Comparison of ENCODE assay signal across 25 cellular contexts in genomic region chr12:30896461-30896860, GRCh38. TPM values are rescaled to one million over a fixed set of nuclear protein-coding genes. Genes with fewer than 3 reads are reported as not detected.
DNase-seq lines count a peak whose midpoint lies in the region; ATAC-seq, FAIRE-seq and TF ChIP-seq lines count a peak whose summit lies in the region.
"Had no signal": no experiment of that assay in that cellular context is flagged by ENCODE, and none has a peak within 500 bp of the region (broad histone marks: within the 10 kb centered on the region; RNA-seq: fewer than 3 reads in every experiment).

No MANE protein-coding gene starts in this region.

- no peak overlapping the region for H3K14ac ChIP-seq in IMR-90 (replicated peaks; ENCODE audit: low read depth, low read length)

- no peak overlapping the region for H4K5ac ChIP-seq in IMR-90 (ENCODE audit: low read depth, low read length)

- intact Hi-C loops in IMR-90 (cut with micrococcal nuclease), result no loop called here

- no peak for FAIRE-seq in GM12891 (lab: Jason Lieb, UNC)
- FAIRE-seq: endothelial cell of umbilical vein, keratinocyte had no signal

- TF ChIP-seq CTCF in IMR-90 (conservative IDR thresholded peaks at IDR 0.05; ENCODE audit: low read depth, low read length), result no peak

- dilution Hi-C loops in IMR-90 (cut with HindIII; ENCODE audit: low sequenced_read_pairs, unreplicated experiment), result no loop called here

- H4K91ac ChIP-seq in IMR-90 (ENCODE audit: insufficient read depth, low read depth, low read length), result no peak overlapping the region

- no peak overlapping the region for H2AK5ac ChIP-seq in IMR-90 (ENCODE audit: low read depth, low read length)

- H3K4ac ChIP-seq in IMR-90 (ENCODE audit: low read depth, low read length), result no peak overlapping the region

- no peak overlapping the region for H3K9ac ChIP-seq in IMR-90 (ENCODE audit: low read depth, low read length)

- TF ChIP-seq POLR2A in IMR-90 (IDR thresholded peaks at IDR 0.05; ENCODE audit: low read depth, low read length) (no peak), GM12891 (IDR thresholded peaks at IDR 0.05; ENCODE audit: low read depth, low read length) (no peak)

- H2BK20ac ChIP-seq in IMR-90 (ENCODE audit: low read depth, low read length), result no peak overlapping the region

- CTCF ChIA-PET in IMR-90 (lab: Yijun Ruan, JAX), result no interaction called here

- no peaks in the 10 kb centered on the region for H4K20me1 ChIP-seq in IMR-90 (ENCODE audit: insufficient read depth, low read length)

- H2BK120ac ChIP-seq in IMR-90 (ENCODE audit: low read depth, low read length), result no peak overlapping the region

- no peak overlapping the region for H2BK5ac ChIP-seq in IMR-90 (ENCODE audit: low read depth, low read length, poor library complexity, severe bottlenecking)

- H3K36me3 ChIP-seq in IMR-90 (ENCODE audit: control insufficient read depth, insufficient read depth, low read length), result no peaks in the 10 kb centered on the region
- H3K36me3 ChIP-seq: gastrocnemius medialis, prostate gland had no signal

- H3K79me1 ChIP-seq in IMR-90 (ENCODE audit: low read depth in 1 of 2, low read length in 2 of 2), result no peaks in the 10 kb centered on the region

- H3K27me3 ChIP-seq in IMR-90 (ENCODE audit: control insufficient read depth, insufficient read depth, low read length), result peaks cover 2% of the 10 kb centered on the region; the same call in 1 of the 2 replicates
- H3K27me3 ChIP-seq: gastrocnemius medialis had no signal

- no peak overlapping the region for H3K27ac ChIP-seq in IMR-90 (ENCODE audit: insufficient read depth, low read length)
- H3K27ac ChIP-seq: gastrocnemius medialis, prostate gland had no signal

- H3K18ac ChIP-seq in IMR-90 (ENCODE audit: low read depth, low read length), result no peak overlapping the region

- H4K8ac ChIP-seq in IMR-90 (ENCODE audit: low read depth in 2 of 2, low read length in 2 of 2), result no peak overlapping the region

- no peak overlapping the region for H3K56ac ChIP-seq in IMR-90 (ENCODE audit: extremely low read depth, insufficient read depth, low read length)

- peak; percentile 75 for ATAC-seq in IMR-90 (ENCODE audit: low read depth)
- no peak for ATAC-seq in HG03135 (IDR thresholded peaks at IDR 0.05; ENCODE audit: unreplicated experiment)
- ATAC-seq: activated CD4-positive, CD25-positive, alpha-beta regulatory T cell treated with anti-CD3 and anti-CD28 coated beads, Interleukin-2, amount 50 U/mL, for 24 hours; gastrocnemius medialis; stimulated activated naive B cell treated with anti-CD40 and anti-IgM and Interleukin-4, amounts not matched to agents 10 μg/mL and 1 μg/mL and 100 μg/mL, for 72 hours had no signal

- H2AFZ ChIP-seq in IMR-90 (replicated peaks; ENCODE audit: low read length, poor library complexity), result no peak overlapping the region

- H3K4me3 ChIP-seq in IMR-90 (ENCODE audit: insufficient read depth, low read depth, low read length), result no peak overlapping the region
- H3K4me3 ChIP-seq: gastrocnemius medialis, prostate gland had no signal

- in situ Hi-C loops in IMR-90 (cut with MboI; ENCODE audit: low sequenced_read_pairs) (no loop called here), KBM-7 (cut with MboI; ENCODE audit: low pct_unique_long_range_greater_than_20kb, low sequenced_read_pairs) (no loop called here)

- BruUV-seq in IMR-90 (replicated peaks; lab: Mats Ljungman, UMichigan), result no TSS peak

- no peak overlapping the region for H2BK15ac ChIP-seq in IMR-90 (ENCODE audit: low read depth, low read length)

- no peak overlapping the region for H2AK9ac ChIP-seq in IMR-90 (replicated peaks; ENCODE audit: low read depth, low read length, poor library complexity)

- peak; percentile 13 for DNase-seq in IMR-90
- DNase-seq in dedifferentiated amniotic fluid mesenchymal stem cell (ENCODE audit: extremely low spot score), result peak; percentile 41
- DNase-seq in kidney tubule cell (ENCODE audit: low spot score), result peak; percentile 97
- no peak for DNase-seq in KBM-7
- DNase-seq in GM12891 (ENCODE audit: insufficient read length, low spot score), result no peak
- DNase-seq in A172 (ENCODE audit: low spot score), result no peak
- DNase-seq: activated naive CD4-positive, alpha-beta T cell; activated T-cell treated with anti-CD3 and anti-CD28 coated beads, Interleukin-2, amount 50 U/mL, for 24 hours; COR-L47; gastrocnemius medialis; NCI-H1092 treated with DMSO at 0.1 percent for 48 hours; NCI-H2029 treated with DMSO at 0.1 percent for 48 hours; NCI-H345; Right ventricle myocardium superior; stimulated activated CD4-positive, alpha-beta T cell treated with anti-CD3 and anti-CD28 coated beads, Interleukin-2, amount 100 ng/mL, for 48 hours; stimulated activated naive B cell treated with anti-CD40 and anti-IgM and Interleukin-4, amounts not matched to agents 10 μg/mL and 1 μg/mL and 100 μg/mL, for 72 hours; SW 1271 had no signal

- H3K4me2 ChIP-seq in IMR-90 (ENCODE audit: low read depth, low read length), result no peak overlapping the region

- no peaks in the 10 kb centered on the region for H3K9me3 ChIP-seq in IMR-90 (ENCODE audit: control insufficient read depth, insufficient read depth, low read length)
- H3K9me3 ChIP-seq: gastrocnemius medialis, prostate gland had no signal

- POLR2A ChIA-PET in IMR-90 (lab: Charles Lee; ENCODE audit: unreplicated experiment), result no interaction called here

- WGBS in IMR-90 (ENCODE audit: extremely low coverage in 2 of 2, insufficient read length in 1 of 2), 2 experiments, result 38% methylated on average over 2 of the region's 3 CpGs; no CpG with 5 or more reads in 1 of the 2 experiments

- H3K4me1 ChIP-seq in IMR-90 (ENCODE audit: control insufficient read depth, insufficient read depth, low read length), result no peaks in the 10 kb centered on the region
- H3K4me1 ChIP-seq: gastrocnemius medialis, prostate gland had no signal

- no peaks in the 10 kb centered on the region for H3K9me1 ChIP-seq in IMR-90 (ENCODE audit: insufficient read depth, low read length)

- H3K23ac ChIP-seq in IMR-90 (ENCODE audit: low read depth, low read length), result no peak overlapping the region

- no peak for TF ChIP-seq RAD21 in IMR-90 (IDR thresholded peaks at IDR 0.05; ENCODE audit: low read length)

TF ChIP-seq in IMR-90, 13 proteins besides CTCF, POLR2A, EP300 and RAD21 (continues in another document):
- TF ChIP-seq NFE2L2 (IDR thresholded peaks at IDR 0.05; ENCODE audit: low read depth, low read length), result no peak
- TF ChIP-seq CHD1 (IDR thresholded peaks at IDR 0.05; ENCODE audit: low read depth, low read length), result no peak
- no peak for TF ChIP-seq MAFK (IDR thresholded peaks at IDR 0.05; ENCODE audit: low read depth, low read length)
- no peak for TF ChIP-seq CEBPB (IDR thresholded peaks at IDR 0.05; ENCODE audit: low read depth, low read length)
- TF ChIP-seq MAZ (IDR thresholded peaks at IDR 0.05; ENCODE audit: borderline replicate concordance, low read depth, low read length), result no peak
- no peak for TF ChIP-seq RFX5 (IDR thresholded peaks at IDR 0.05; ENCODE audit: low read depth, low read length)
- no peak for TF ChIP-seq MXI1 (IDR thresholded peaks at IDR 0.05; ENCODE audit: borderline replicate concordance, low read depth, low read length)
- no peak for TF ChIP-seq USF2 (IDR thresholded peaks at IDR 0.05; ENCODE audit: low read depth, low read length)
- no peak for TF ChIP-seq BHLHE40 (IDR thresholded peaks at IDR 0.05; ENCODE audit: low read depth, low read length)
- no peak for TF ChIP-seq RCOR1 (IDR thresholded peaks at IDR 0.05; ENCODE audit: insufficient replicate concordance, low read length)

TF ChIP-seq in GM12891, 5 proteins besides CTCF, POLR2A, EP300 and RAD21:
- TF ChIP-seq SPI1 (IDR thresholded peaks at IDR 0.05; ENCODE audit: low read depth, low read length) (no peak), PAX5 (IDR thresholded peaks at IDR 0.05; ENCODE audit: insufficient read depth, low read length, severe bottlenecking) (no peak), TAF1 (IDR thresholded peaks at IDR 0.05; ENCODE audit: low read depth, low read length) (no peak), POLR2AphosphoS5 (IDR thresholded peaks at IDR 0.05; ENCODE audit: low read depth, low read length) (no peak), POU2F2 (IDR thresholded peaks at IDR 0.05; ENCODE audit: low read depth, low read length) (no peak)

RNA-seq across cellular contexts. Expression of gene TSPAN11, which starts 30.1 kb away (rescaled TPM):
- total RNA-seq in IMR-90 (2012; rRNA removed), result 0.18 and 0.28 TPM in 2 replicates
- 0.26 and 0.30 TPM in 2 replicates for polyA plus RNA-seq in IMR-90 (2012; rRNA removed)
- 0.11 and 0.23 TPM in 2 replicates for polyA plus RNA-seq in IMR-90 (2012; cell fraction: cytosol; rRNA removed)
- polyA plus RNA-seq in IMR-90 (2012; cell fraction: nucleus; rRNA removed; ENCODE audit: low replicate concordance), result 0.44 and 0.60 TPM in 2 replicates
- polyA plus RNA-seq in GM12891 (2012; ENCODE audit: low read depth, missing spikeins), result 0.53 TPM
- total RNA-seq in A172 (2014; rRNA removed; shearing (Covaris generic)), result not detected in 2 replicates
- total RNA-seq: Daoy, HT1080, OCI-LY7 had no signal
- polyA plus RNA-seq: keratinocyte had no signal

Comparison
In these comparisons a context has a peak if more than half of its experiments do, and no peak if none do; other contexts are left out.
1. DNase-seq: peak in IMR-90 (single experiment), dedifferentiated amniotic fluid mesenchymal stem cell (single experiment) and kidney tubule cell (single experiment); none in KBM-7 (single experiment), GM12891 (single experiment) and A172 (single experiment).